ENCODE assay signal across 8 cellular contexts in the genomic region with DNA sequence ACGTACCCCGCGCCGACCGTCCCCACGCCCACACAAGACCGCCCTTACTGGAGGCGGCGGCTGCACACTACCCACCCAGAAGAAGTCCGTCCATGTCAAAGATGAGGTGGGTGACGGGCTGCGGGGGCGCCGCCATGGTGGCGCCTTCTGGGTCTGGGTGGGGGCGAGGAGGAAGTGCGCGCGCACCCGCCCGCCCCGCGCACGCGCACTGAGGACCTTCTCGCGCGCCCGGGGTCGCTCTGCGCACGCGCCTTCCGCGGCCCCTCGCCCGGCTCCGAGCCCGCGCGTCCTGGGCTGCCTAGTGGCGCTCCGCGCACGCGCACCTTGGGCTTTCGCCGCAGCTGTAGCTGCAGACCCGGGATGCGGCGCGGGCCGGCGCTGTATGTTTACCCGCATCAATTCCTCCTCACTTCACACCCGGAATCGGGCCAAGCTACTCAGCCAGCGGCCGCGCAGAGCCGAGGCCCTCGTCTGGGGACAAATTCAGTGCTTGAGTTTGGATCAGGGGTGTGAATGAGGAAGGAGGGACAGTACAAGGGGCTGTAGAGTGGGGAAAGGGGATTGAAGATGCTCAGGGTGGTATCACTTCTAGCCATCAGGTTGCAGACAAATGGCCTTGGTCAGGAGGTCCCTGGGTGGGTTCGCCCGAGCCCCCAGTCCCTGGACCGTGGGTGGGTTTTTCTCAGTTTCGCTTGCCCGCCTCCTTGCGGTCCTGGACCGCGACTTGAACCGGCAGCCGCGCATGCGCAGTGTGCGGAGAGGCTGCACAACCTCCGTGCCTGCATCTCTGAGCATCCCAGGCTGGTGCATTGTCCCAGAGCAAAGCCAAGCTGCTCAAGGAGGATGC. TPM values are rescaled to one million over a fixed set of nuclear protein-coding genes. Genes with fewer than 3 reads are reported as not detected.
DNase-seq lines count a peak whose midpoint lies in the region; ATAC-seq and TF ChIP-seq lines count a peak whose summit lies in the region.

A gene (minus strand): TSS at position 176 of the 847 bp plus-strand sequence. CDS start 40 bp downstream, at position 136.

- peak within 1 kb of the TSS; percentile 92 for H3K27ac ChIP-seq in layer of hippocampus (ENCODE audit: low read depth, low read length)

- H3K36me3 Mint-ChIP-seq in activated CD4-positive, alpha-beta T cell treated with anti-CD3 and anti-CD28 coated beads for 36 hours (ENCODE audit: low read depth) = no peaks in the 10 kb centered on the region

- peak within 1 kb of the TSS; percentile 79 for H3K4me3 Mint-ChIP-seq in activated CD4-positive, alpha-beta T cell treated with anti-CD3 and anti-CD28 coated beads for 36 hours

- no peaks in the 10 kb centered on the region for H3K27me3 Mint-ChIP-seq in activated CD4-positive, alpha-beta T cell treated with anti-CD3 and anti-CD28 coated beads for 36 hours

- POLR2A ChIA-PET in activated CD4-positive, alpha-beta T cell treated with anti-CD3 and anti-CD28 coated beads for 36 hours (lab: Charles Lee) = no interaction called here

- CTCF ChIA-PET in activated CD4-positive, alpha-beta T cell treated with anti-CD3 and anti-CD28 coated beads for 36 hours (lab: Charles Lee) = interaction anchor here (2.8 kb wide), 1 partner anchor 14 kb away, joined by 9 read pairs; no protein-coding TSS in a partner anchor

- no peaks in the 10 kb centered on the region for H3K9me3 Mint-ChIP-seq in activated CD4-positive, alpha-beta T cell treated with anti-CD3 and anti-CD28 coated beads for 36 hours (ENCODE audit: low read depth)

- intact Hi-C loops in activated CD4-positive, alpha-beta T cell treated with anti-CD3 and anti-CD28 coated beads for 36 hours (cut with DNase I, micrococcal nuclease) = loop anchor here (1.0 to 5.0 kb wide), 3 partner anchors 64 to 779 kb away; a partner anchor contains a TSS

- ATAC-seq in HG03354 (IDR thresholded peaks at IDR 0.05; ENCODE audit: poor library complexity, severe bottlenecking, unreplicated experiment) = peak; percentile 81
- ATAC-seq in activated CD4-positive, alpha-beta T cell treated with anti-CD3 and anti-CD28 coated beads for 36 hours = peak; percentile 89

- H3K4me1 Mint-ChIP-seq in activated CD4-positive, alpha-beta T cell treated with anti-CD3 and anti-CD28 coated beads for 36 hours = peaks cover 17% of the 10 kb centered on the region

- peak within 1 kb of the TSS; percentile 76 for H3K4me3 ChIP-seq in choroid plexus epithelial cell (ENCODE audit: low read depth, low read length)

- TF ChIP-seq CTCF in choroid plexus epithelial cell (conservative IDR thresholded peaks at IDR 0.05; ENCODE audit: low read depth, low read length) = peak; percentile 26

- DNase-seq in Ammon's horn (ENCODE audit: low spot score) = peak; percentile 82
- DNase-seq in NCI-H510A (lab: John Stamatoyannopoulos, UW) = peak; percentile 70
- DNase-seq in activated CD4-positive, alpha-beta T cell treated with anti-CD3 and anti-CD28 coated beads for 36 hours = peak; percentile 89
- peak; percentile 80 for DNase-seq in choroid plexus epithelial cell (ENCODE audit: low read depth)
- peak; percentile 54 to 88 (median 63) for DNase-seq in stimulated activated CD4-positive, alpha-beta T cell treated with anti-CD3 and anti-CD28 coated beads, Interleukin-1b, Interleukin-23, amount 100 ng/mL, for 24 hours (ENCODE audit: low read depth in 4 of 4, low spot score in 1 of 4)

- H3K27me3 ChIP-seq in layer of hippocampus (ENCODE audit: control insufficient read depth, insufficient read depth, low read length) = no peaks in the 10 kb centered on the region

- peak; percentile 85 for TF ChIP-seq POLR2A in GM19099 (IDR thresholded peaks at IDR 0.05; ENCODE audit: extremely low read depth, insufficient read length, low read depth)

- peak within 1 kb of the TSS; percentile 86 for H3K27ac Mint-ChIP-seq in activated CD4-positive, alpha-beta T cell treated with anti-CD3 and anti-CD28 coated beads for 36 hours

RNA-seq across cellular contexts. Expression of the gene that starts here (rescaled TPM):
- total RNA-seq in activated CD4-positive, alpha-beta T cell treated with anti-CD3 and anti-CD28 coated beads for 36 hours = 10 to 100 TPM; 15.3 to 18.1 TPM

Comparison
In these comparisons a context has a peak if more than half of its experiments do, and no peak if none do; other contexts are left out.
1. Peak in every context shown above with its lines: DNase-seq, ATAC-seq, H3K4me3 ChIP-seq and H3K27ac ChIP-seq.